ENCODE assay signal across 27 cellular contexts in genomic region chr13:47901451-47901850, GRCh38.
A peak's percentile ranks its signal among the peaks of the same experiment; 100 is the strongest.
DNase-seq lines count a peak whose midpoint lies in the region; ATAC-seq and TF ChIP-seq lines count a peak whose summit lies in the region.
"Had no signal": no experiment of that assay in that cellular context is flagged by ENCODE, and none has a peak within 500 bp of the region (broad histone marks: within the 10 kb centered on the region; RNA-seq: fewer than 3 reads in every experiment).

No MANE protein-coding gene starts in this region.

- H3K4me3 ChIP-seq in endodermal cell (ENCODE audit: low read length) (no peak overlapping the region), suprapubic skin (no peak overlapping the region), prostate gland (no peak overlapping the region)
- H3K4me3 ChIP-seq: heart left ventricle, MG63, thoracic aorta had no signal

- H3K36me3 ChIP-seq in endodermal cell (ENCODE audit: control insufficient read depth, insufficient read depth, low read length), result peaks cover 13% of the 10 kb centered on the region
- no peaks in the 10 kb centered on the region for H3K36me3 ChIP-seq in suprapubic skin
- no peaks in the 10 kb centered on the region for H3K36me3 ChIP-seq in prostate gland
- H3K36me3 ChIP-seq: heart left ventricle, MG63, thoracic aorta had no signal

- no peak for TF ChIP-seq EP300 in suprapubic skin (IDR thresholded peaks at IDR 0.05)

- WGBS in endodermal cell (ENCODE audit: insufficient coverage in 1 of 2, insufficient read length in 1 of 2), 2 experiments, result 75 to 84% methylated on average over 2 to 4 of the region's 4 CpGs
- 73% methylated on average over 4 of the region's 4 CpGs for WGBS in suprapubic skin
- WGBS in prostate gland, result 90% methylated on average over 4 of the region's 4 CpGs

- no peak for ATAC-seq in GM19467 (IDR thresholded peaks at IDR 0.05; ENCODE audit: unreplicated experiment)
- ATAC-seq: heart left ventricle, left lobe of liver, WTC11 had no signal

- H3K27ac Mint-ChIP-seq in endodermal cell, result no peak overlapping the region
- H3K27ac Mint-ChIP-seq: activated CD4-positive, alpha-beta memory T cell treated with anti-CD3 and anti-CD28 coated beads for 36 hours; activated naive CD8-positive, alpha-beta T cell treated with anti-CD3 and anti-CD28 coated beads, Interleukin-2, amount 10 ng/mL, durations not matched to agents 7 days and 5 days; WTC11 had no signal

- H3K9ac ChIP-seq in endodermal cell (ENCODE audit: extremely low read depth, low read length, poor library complexity, severe bottlenecking), result no peak overlapping the region
- H3K9ac ChIP-seq: SK-N-SH had no signal

- H3K9me3 ChIP-seq in endodermal cell (ENCODE audit: control insufficient read depth, low read length), result no peaks in the 10 kb centered on the region
- no peaks in the 10 kb centered on the region for H3K9me3 ChIP-seq in suprapubic skin
- H3K9me3 ChIP-seq in prostate gland, result no peaks in the 10 kb centered on the region
- H3K9me3 ChIP-seq: MG63, SK-N-SH, thoracic aorta had no signal

- DNase-seq in Daoy (ENCODE audit: low read depth) (peak; percentile 9), MV-4-11 (lab: John Stamatoyannopoulos, UW) (peak; percentile 34), endodermal cell (peak; percentile 80), non-pigmented ciliary epithelial cell (ENCODE audit: low read depth) (peak; percentile 68), suprapubic skin (ENCODE audit: low spot score in 2 of 2) (no peak), prostate gland (ENCODE audit: low spot score) (no peak), HT-29 (ENCODE audit: low spot score) (no peak)
- DNase-seq: activated CD4-positive, alpha-beta memory T cell treated with anti-CD3 and anti-CD28 coated beads for 36 hours; activated effector memory CD4-positive, alpha-beta T cell treated with Interleukin-2 at 50 U/mL for 16 hours; activated naive CD8-positive, alpha-beta T cell treated with anti-CD3 and anti-CD28 coated beads, Interleukin-2, amount 10 ng/mL, durations not matched to agents 7 days and 5 days; CD8-positive, alpha-beta memory T cell; DMS79 treated with DMSO at 0.1 percent for 48 hours; GOT3; heart left ventricle; MG63; NCI-H1694 treated with DMSO at 0.1 percent for 48 hours; NCI-H526 treated with DMSO at 0.1 percent for 48 hours; nephron progenitor cell; RPMI8226; SK-N-SH; small intestine; stimulated activated CD4-positive, alpha-beta T cell treated with anti-CD3 and anti-CD28 coated beads, Interleukin-4, amount 100 ng/mL, for 1 hour; stimulated activated naive CD4-positive, alpha-beta T cell had no signal

- H3K4me1 Mint-ChIP-seq in endodermal cell, result peaks cover 19% of the 10 kb centered on the region
- H3K4me1 Mint-ChIP-seq: nephron progenitor cell had no signal

- H3K4me3 Mint-ChIP-seq in endodermal cell, result no peak overlapping the region
- H3K4me3 Mint-ChIP-seq: activated CD4-positive, alpha-beta memory T cell treated with anti-CD3 and anti-CD28 coated beads for 36 hours; activated naive CD8-positive, alpha-beta T cell treated with anti-CD3 and anti-CD28 coated beads, Interleukin-2, amount 10 ng/mL, durations not matched to agents 7 days and 5 days; CD8-positive, alpha-beta memory T cell; nephron progenitor cell; WTC11 had no signal

- H3K27me3 ChIP-seq in endodermal cell (ENCODE audit: control insufficient read depth, insufficient read depth, low read length, poor library complexity, severe bottlenecking) (peaks cover 14% of the 10 kb centered on the region), suprapubic skin (no peaks in the 10 kb centered on the region), prostate gland (replicated peaks; ENCODE audit: insufficient read depth) (no peaks in the 10 kb centered on the region)
- H3K27me3 ChIP-seq: heart left ventricle, MG63 had no signal

- H3K36me3 Mint-ChIP-seq in endodermal cell (ENCODE audit: low read depth), result peaks cover 39% of the 10 kb centered on the region

- H3K4me1 ChIP-seq in endodermal cell (ENCODE audit: control insufficient read depth, insufficient read depth, low read length) (peaks cover 4% of the 10 kb centered on the region), suprapubic skin (no peaks in the 10 kb centered on the region), prostate gland (replicated peaks) (no peaks in the 10 kb centered on the region)
- H3K4me1 ChIP-seq: heart left ventricle had no signal

- H3K9me3 Mint-ChIP-seq in endodermal cell, result peaks cover 16% of the 10 kb centered on the region
- H3K9me3 Mint-ChIP-seq: activated CD4-positive, alpha-beta memory T cell treated with anti-CD3 and anti-CD28 coated beads for 36 hours had no signal

- intact Hi-C loops in prostate gland (cut with DNase I), result no loop called here

- TF ChIP-seq CTCF in endodermal cell (conservative IDR thresholded peaks at IDR 0.05) (no peak), suprapubic skin (IDR thresholded peaks at IDR 0.05) (no peak), prostate gland (IDR thresholded peaks at IDR 0.05) (no peak)

- TF ChIP-seq POLR2A in suprapubic skin (IDR thresholded peaks at IDR 0.05) (no peak), prostate gland (IDR thresholded peaks at IDR 0.05) (no peak)

- peak overlapping the region; percentile 22 for H3K27ac ChIP-seq in endodermal cell (ENCODE audit: low read depth, low read length)
- no peak overlapping the region for H3K27ac ChIP-seq in suprapubic skin
- no peak overlapping the region for H3K27ac ChIP-seq in prostate gland
- H3K27ac ChIP-seq: heart left ventricle, thoracic aorta had no signal

- peaks cover 12% of the 10 kb centered on the region for H3K27me3 Mint-ChIP-seq in endodermal cell (ENCODE audit: insufficient read depth)
- H3K27me3 Mint-ChIP-seq: activated CD4-positive, alpha-beta memory T cell treated with anti-CD3 and anti-CD28 coated beads for 36 hours; activated naive CD8-positive, alpha-beta T cell treated with anti-CD3 and anti-CD28 coated beads, Interleukin-2, amount 10 ng/mL, durations not matched to agents 7 days and 5 days; CD8-positive, alpha-beta memory T cell had no signal

Comparison
In these comparisons a context has a peak if more than half of its experiments do, and no peak if none do; other contexts are left out.
1. DNase-seq: peak in Daoy (single experiment), MV-4-11 (single experiment), endodermal cell (single experiment) and non-pigmented ciliary epithelial cell (single experiment); none in suprapubic skin (0 of 2), prostate gland (single experiment) and HT-29 (single experiment).